ENCODE assay signal across 1 cellular context in the genomic region with DNA sequence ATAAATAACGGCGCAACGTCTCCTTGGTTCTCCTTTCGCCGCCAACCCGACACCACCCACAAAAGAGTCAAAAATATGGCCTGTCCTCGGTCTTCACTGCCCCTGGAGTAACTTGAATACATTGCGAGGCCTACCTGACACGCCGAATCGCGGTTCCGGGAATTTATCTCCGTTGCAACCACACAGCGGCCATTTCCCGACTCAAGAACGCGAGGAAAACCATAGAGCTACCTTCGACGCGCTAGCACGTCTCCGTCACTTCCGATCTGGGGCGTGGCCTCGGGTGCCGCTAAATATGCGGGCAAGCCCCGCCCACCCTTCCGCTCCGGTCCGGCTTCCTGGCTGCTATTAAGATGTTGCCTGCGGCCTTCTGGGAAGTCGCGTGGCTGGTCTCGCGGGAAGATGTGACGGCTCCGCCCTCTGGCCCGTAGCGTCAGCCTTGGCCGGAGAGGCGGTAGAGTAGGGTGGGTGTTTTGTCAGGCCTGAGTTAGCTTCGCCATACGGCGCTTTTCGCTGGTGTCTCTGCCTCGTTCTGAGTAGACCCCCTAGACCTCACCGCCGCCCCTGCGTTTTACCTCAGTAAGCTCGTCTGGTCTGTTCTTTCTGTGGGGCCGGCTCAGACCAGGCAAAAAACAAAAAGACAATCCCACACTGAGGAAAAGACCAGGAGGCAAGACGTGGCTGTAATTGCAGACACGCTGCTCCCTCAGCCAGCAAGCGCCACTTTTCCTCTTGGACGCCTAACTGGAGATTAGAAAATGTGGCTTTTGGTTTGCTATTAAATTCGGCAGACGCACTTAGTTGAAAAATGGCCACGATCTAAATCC.
A peak's percentile ranks its signal among the peaks of the same experiment; 100 is the strongest.
TF ChIP-seq lines count a peak whose summit lies in the region.

A gene with protein sequence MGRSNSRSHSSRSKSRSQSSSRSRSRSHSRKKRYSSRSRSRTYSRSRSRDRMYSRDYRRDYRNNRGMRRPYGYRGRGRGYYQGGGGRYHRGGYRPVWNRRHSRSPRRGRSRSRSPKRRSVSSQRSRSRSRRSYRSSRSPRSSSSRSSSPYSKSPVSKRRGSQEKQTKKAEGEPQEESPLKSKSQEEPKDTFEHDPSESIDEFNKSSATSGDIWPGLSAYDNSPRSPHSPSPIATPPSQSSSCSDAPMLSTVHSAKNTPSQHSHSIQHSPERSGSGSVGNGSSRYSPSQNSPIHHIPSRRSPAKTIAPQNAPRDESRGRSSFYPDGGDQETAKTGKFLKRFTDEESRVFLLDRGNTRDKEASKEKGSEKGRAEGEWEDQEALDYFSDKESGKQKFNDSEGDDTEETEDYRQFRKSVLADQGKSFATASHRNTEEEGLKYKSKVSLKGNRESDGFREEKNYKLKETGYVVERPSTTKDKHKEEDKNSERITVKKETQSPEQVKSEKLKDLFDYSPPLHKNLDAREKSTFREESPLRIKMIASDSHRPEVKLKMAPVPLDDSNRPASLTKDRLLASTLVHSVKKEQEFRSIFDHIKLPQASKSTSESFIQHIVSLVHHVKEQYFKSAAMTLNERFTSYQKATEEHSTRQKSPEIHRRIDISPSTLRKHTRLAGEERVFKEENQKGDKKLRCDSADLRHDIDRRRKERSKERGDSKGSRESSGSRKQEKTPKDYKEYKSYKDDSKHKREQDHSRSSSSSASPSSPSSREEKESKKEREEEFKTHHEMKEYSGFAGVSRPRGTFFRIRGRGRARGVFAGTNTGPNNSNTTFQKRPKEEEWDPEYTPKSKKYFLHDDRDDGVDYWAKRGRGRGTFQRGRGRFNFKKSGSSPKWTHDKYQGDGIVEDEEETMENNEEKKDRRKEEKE (minus strand): TSS at position 268 of the 827 bp plus-strand sequence. CDS start 9,980 bp downstream, outside the sequence.

TF ChIP-seq in K562, 482 proteins besides CTCF, POLR2A, EP300 and RAD21 (continued from another document and continues in another):
- 0 out of 2 replicates have a peak, but pooled peaks have one; percentile 43 for TF ChIP-seq RHOXF2B (CRISPR knock-in tag; conservative IDR thresholded peaks at IDR 0.05)
- TF ChIP-seq, protein P1, sequence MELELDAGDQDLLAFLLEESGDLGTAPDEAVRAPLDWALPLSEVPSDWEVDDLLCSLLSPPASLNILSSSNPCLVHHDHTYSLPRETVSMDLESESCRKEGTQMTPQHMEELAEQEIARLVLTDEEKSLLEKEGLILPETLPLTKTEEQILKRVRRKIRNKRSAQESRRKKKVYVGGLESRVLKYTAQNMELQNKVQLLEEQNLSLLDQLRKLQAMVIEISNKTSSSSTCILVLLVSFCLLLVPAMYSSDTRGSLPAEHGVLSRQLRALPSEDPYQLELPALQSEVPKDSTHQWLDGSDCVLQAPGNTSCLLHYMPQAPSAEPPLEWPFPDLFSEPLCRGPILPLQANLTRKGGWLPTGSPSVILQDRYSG (tag; conservative IDR thresholded peaks at IDR 0.05; ENCODE audit: low read depth), result peak; percentile 87
- TF ChIP-seq FOXK2 (conservative IDR thresholded peaks at IDR 0.05 in 1 of 2, IDR thresholded peaks at IDR 0.05 in 1 of 2; ENCODE audit: low read depth in 2 of 2), result peak; percentile 62 to 71; a peak in 3 of 4 replicates
- no peak for TF ChIP-seq BMI1 (IDR thresholded peaks at IDR 0.05; ENCODE audit: low read length)
- TF ChIP-seq TCF7 (IDR thresholded peaks at IDR 0.05; ENCODE audit: borderline replicate concordance), result no peak
- TF ChIP-seq NR1H2 (CRISPR knock-in tag; IDR thresholded peaks at IDR 0.05), result no peak; the same call in 1 of the 2 replicates
- no peak; the same call in none of the 2 replicates for TF ChIP-seq CTBP1 (IDR thresholded peaks at IDR 0.05; ENCODE audit: borderline replicate concordance)
- peak; percentile 82; the same call in 1 of the 2 replicates for TF ChIP-seq ZNF133 (CRISPR knock-in tag; IDR thresholded peaks at IDR 0.05)
- TF ChIP-seq MIER1 (IDR thresholded peaks at IDR 0.05; ENCODE audit: low read depth), result 0 out of 2 replicates have a peak, but pooled peaks have one; percentile 47
- TF ChIP-seq, protein P2, sequence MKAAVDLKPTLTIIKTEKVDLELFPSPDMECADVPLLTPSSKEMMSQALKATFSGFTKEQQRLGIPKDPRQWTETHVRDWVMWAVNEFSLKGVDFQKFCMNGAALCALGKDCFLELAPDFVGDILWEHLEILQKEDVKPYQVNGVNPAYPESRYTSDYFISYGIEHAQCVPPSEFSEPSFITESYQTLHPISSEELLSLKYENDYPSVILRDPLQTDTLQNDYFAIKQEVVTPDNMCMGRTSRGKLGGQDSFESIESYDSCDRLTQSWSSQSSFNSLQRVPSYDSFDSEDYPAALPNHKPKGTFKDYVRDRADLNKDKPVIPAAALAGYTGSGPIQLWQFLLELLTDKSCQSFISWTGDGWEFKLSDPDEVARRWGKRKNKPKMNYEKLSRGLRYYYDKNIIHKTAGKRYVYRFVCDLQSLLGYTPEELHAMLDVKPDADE (conservative IDR thresholded peaks at IDR 0.05; ENCODE audit: control insufficient read depth, low read depth, low read length), result peak; percentile 90
- no peak for TF ChIP-seq XRCC3 (IDR thresholded peaks at IDR 0.05)
- TF ChIP-seq CBX2 (IDR thresholded peaks at IDR 0.05; ENCODE audit: insufficient read depth, low read length, poor library complexity, severe bottlenecking), result no peak
- TF ChIP-seq SUPT5H (IDR thresholded peaks at IDR 0.05), result peak; percentile 99
- TF ChIP-seq ZEB2 (IDR thresholded peaks at IDR 0.05), result 0 out of 2 replicates have a peak, but pooled peaks have one; percentile 25
- no peak; the same call in 1 of the 2 replicates for TF ChIP-seq ZNF41 (CRISPR knock-in tag; conservative IDR thresholded peaks at IDR 0.05)
- peak; percentile 54; the same call in 1 of the 2 replicates for TF ChIP-seq THRAP3 (IDR thresholded peaks at IDR 0.05; ENCODE audit: borderline replicate concordance)
- TF ChIP-seq POU5F1 (IDR thresholded peaks at IDR 0.05; ENCODE audit: borderline replicate concordance, low read depth, low read length, partially characterized antibody), result no peak
- TF ChIP-seq, protein P3, sequence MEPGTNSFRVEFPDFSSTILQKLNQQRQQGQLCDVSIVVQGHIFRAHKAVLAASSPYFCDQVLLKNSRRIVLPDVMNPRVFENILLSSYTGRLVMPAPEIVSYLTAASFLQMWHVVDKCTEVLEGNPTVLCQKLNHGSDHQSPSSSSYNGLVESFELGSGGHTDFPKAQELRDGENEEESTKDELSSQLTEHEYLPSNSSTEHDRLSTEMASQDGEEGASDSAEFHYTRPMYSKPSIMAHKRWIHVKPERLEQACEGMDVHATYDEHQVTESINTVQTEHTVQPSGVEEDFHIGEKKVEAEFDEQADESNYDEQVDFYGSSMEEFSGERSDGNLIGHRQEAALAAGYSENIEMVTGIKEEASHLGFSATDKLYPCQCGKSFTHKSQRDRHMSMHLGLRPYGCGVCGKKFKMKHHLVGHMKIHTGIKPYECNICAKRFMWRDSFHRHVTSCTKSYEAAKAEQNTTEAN (CRISPR knock-in tag; IDR thresholded peaks at IDR 0.05), result peak; percentile 77; the same call in 1 of the 2 replicates
- no peak for TF ChIP-seq SMARCB1 (IDR thresholded peaks at IDR 0.05; ENCODE audit: insufficient read length, low read depth)
- no peak for TF ChIP-seq ZNF79 (CRISPR knock-in tag; IDR thresholded peaks at IDR 0.05; ENCODE audit: low read depth)
- TF ChIP-seq BCOR (IDR thresholded peaks at IDR 0.05), result peak; percentile 62
- peak; percentile 27; the same call in 1 of the 2 replicates for TF ChIP-seq DPF2 (IDR thresholded peaks at IDR 0.05)
- peak; percentile 83; the same call in 1 of the 2 replicates for TF ChIP-seq NR2C2 (CRISPR knock-in tag; IDR thresholded peaks at IDR 0.05)
- TF ChIP-seq NR2C2 (tag; IDR thresholded peaks at IDR 0.05), result peak; percentile 55
- 0 out of 2 replicates have a peak, but pooled peaks have one; percentile 2 for TF ChIP-seq ZNF24 (IDR thresholded peaks at IDR 0.05)
- TF ChIP-seq U2AF1 (optimal IDR thresholded peaks at IDR 0.05; ENCODE audit: low read depth, low read length), result no peak
- no peak for TF ChIP-seq KDM1A (IDR thresholded peaks at IDR 0.05)
- TF ChIP-seq, protein P4, sequence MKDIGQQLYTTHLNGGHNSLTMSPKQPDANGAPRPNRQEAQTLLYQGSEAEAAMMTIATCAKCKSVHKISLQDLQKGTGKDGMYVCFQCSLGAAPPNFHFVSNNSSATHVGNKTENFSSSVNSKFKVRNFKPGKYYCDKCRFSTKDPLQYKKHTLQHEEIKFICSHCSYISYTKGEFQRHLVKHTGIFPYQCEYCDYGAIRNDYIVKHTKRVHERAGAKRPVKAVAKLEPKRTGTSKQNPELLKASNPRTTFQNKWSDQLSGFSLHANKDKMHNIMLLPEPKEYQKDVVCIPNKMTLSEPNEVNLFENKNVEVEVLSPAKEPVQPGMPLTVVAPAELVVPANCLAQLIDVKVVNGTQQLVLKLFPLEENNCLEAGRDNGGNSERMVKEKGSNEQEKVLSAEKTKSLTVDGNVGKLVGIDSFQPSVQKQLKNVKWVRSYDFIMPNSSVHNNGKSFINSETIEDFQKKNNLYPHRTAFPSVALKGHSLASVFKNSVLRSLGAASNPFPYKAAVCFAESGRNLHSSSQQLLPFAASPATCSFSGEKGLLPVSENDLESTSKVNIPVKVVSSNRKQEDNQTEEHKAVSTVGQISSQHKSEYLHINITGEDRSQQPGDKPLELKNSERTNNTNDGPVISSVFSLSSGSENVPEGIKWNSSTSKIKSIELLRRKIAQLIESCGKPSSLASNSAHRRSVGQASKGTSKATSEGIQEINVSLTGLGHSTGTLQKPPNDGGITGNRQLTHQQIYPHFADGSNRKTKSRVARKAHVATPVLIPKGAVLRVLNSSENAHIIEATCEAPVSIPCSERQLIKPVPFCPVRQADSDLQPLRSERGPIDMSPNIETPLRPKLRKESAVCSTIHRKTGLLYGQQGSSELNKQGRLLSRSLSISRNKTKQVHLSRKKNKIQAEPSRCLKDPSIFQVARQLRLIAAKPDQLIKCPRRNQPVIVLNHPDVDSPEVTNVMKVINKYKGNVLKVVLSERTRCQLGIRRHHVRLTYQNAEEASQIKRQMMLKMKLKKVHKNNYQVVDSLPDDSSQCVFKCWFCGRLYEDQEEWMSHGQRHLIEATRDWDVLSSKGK (CRISPR knock-in tag; IDR thresholded peaks at IDR 0.05), result no peak
- TF ChIP-seq SMC3 (conservative IDR thresholded peaks at IDR 0.05; ENCODE audit: insufficient read depth, low read depth, low read length), result no peak
- no peak for TF ChIP-seq ZNF699 (CRISPR knock-in tag; IDR thresholded peaks at IDR 0.05; ENCODE audit: insufficient replicate concordance)
- peak; percentile 63; the same call in 1 of the 2 replicates for TF ChIP-seq ZNF766 (CRISPR knock-in tag; conservative IDR thresholded peaks at IDR 0.05)
- TF ChIP-seq, protein P5, sequence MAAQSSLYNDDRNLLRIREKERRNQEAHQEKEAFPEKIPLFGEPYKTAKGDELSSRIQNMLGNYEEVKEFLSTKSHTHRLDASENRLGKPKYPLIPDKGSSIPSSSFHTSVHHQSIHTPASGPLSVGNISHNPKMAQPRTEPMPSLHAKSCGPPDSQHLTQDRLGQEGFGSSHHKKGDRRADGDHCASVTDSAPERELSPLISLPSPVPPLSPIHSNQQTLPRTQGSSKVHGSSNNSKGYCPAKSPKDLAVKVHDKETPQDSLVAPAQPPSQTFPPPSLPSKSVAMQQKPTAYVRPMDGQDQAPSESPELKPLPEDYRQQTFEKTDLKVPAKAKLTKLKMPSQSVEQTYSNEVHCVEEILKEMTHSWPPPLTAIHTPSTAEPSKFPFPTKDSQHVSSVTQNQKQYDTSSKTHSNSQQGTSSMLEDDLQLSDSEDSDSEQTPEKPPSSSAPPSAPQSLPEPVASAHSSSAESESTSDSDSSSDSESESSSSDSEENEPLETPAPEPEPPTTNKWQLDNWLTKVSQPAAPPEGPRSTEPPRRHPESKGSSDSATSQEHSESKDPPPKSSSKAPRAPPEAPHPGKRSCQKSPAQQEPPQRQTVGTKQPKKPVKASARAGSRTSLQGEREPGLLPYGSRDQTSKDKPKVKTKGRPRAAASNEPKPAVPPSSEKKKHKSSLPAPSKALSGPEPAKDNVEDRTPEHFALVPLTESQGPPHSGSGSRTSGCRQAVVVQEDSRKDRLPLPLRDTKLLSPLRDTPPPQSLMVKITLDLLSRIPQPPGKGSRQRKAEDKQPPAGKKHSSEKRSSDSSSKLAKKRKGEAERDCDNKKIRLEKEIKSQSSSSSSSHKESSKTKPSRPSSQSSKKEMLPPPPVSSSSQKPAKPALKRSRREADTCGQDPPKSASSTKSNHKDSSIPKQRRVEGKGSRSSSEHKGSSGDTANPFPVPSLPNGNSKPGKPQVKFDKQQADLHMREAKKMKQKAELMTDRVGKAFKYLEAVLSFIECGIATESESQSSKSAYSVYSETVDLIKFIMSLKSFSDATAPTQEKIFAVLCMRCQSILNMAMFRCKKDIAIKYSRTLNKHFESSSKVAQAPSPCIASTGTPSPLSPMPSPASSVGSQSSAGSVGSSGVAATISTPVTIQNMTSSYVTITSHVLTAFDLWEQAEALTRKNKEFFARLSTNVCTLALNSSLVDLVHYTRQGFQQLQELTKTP (IDR thresholded peaks at IDR 0.05; ENCODE audit: low read depth in 1 of 2, partially characterized antibody in 2 of 2), result peak in 1 of 2 experiments; percentile 69
- TF ChIP-seq GTF2F1 (IDR thresholded peaks at IDR 0.05; ENCODE audit: low read depth, low read length), result peak; percentile 91
- no peak for TF ChIP-seq DACH1 (IDR thresholded peaks at IDR 0.05; ENCODE audit: partially characterized antibody)
- TF ChIP-seq ZNF354B (CRISPR knock-in tag; IDR thresholded peaks at IDR 0.05), result peak; percentile 55; the same call in 1 of the 2 replicates
- TF ChIP-seq, protein P6, sequence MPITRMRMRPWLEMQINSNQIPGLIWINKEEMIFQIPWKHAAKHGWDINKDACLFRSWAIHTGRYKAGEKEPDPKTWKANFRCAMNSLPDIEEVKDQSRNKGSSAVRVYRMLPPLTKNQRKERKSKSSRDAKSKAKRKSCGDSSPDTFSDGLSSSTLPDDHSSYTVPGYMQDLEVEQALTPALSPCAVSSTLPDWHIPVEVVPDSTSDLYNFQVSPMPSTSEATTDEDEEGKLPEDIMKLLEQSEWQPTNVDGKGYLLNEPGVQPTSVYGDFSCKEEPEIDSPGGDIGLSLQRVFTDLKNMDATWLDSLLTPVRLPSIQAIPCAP (CRISPR knock-in tag; IDR thresholded peaks at IDR 0.05; ENCODE audit: borderline replicate concordance), result peak; percentile 72; the same call in 1 of the 2 replicates
- TF ChIP-seq ADNP (tag; IDR thresholded peaks at IDR 0.05), result no peak
- TF ChIP-seq, protein P7, sequence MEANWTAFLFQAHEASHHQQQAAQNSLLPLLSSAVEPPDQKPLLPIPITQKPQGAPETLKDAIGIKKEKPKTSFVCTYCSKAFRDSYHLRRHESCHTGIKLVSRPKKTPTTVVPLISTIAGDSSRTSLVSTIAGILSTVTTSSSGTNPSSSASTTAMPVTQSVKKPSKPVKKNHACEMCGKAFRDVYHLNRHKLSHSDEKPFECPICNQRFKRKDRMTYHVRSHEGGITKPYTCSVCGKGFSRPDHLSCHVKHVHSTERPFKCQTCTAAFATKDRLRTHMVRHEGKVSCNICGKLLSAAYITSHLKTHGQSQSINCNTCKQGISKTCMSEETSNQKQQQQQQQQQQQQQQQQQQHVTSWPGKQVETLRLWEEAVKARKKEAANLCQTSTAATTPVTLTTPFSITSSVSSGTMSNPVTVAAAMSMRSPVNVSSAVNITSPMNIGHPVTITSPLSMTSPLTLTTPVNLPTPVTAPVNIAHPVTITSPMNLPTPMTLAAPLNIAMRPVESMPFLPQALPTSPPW (CRISPR knock-in tag; IDR thresholded peaks at IDR 0.05), result peak; percentile 77
